In genomic region chr12:108228746-108229145, GRCh38 we compare ENCODE assay signal across 27 cellular contexts.
"Had no signal": no experiment of that assay in that cellular context is flagged by ENCODE, and none has a peak within 500 bp of the region (broad histone marks: within the 10 kb centered on the region; RNA-seq: fewer than 3 reads in every experiment).

No MANE protein-coding gene starts in this region.

- H3K9me3 Mint-ChIP-seq: mesothelial cell of epicardium; natural killer cell treated with Interleukin-12 subunit alpha and Interleukin-12 subunit beta and Interleukin-15 and Interleukin-18, amount 100 ng/mL, for 72 hours; neural crest cell had no signal

- H3K27me3 ChIP-seq: esophagus squamous epithelium, pancreas, right lobe of liver, thyroid gland had no signal

- H3K27ac Mint-ChIP-seq: memory B cell; mesothelial cell of epicardium; naive B cell; natural killer cell treated with Interleukin-12 subunit alpha and Interleukin-12 subunit beta and Interleukin-15 and Interleukin-18, amount 100 ng/mL, for 72 hours; progenitor cell of endocrine pancreas had no signal

- DNase-seq: dermis blood vessel endothelial cell; effector memory CD4-positive, alpha-beta T cell; erythroblast; esophagus squamous epithelium; hypothalamus; mucosa of descending colon; naive B cell; pancreas; right lobe of liver; small intestine; stimulated activated CD4-positive, alpha-beta T cell treated with anti-CD3 and anti-CD28 coated beads, Interleukin-12 subunit alpha, Interleukin-12 subunit beta, amount 100 ng/mL, for 4 hours; stimulated activated CD4-positive, alpha-beta T cell treated with anti-CD3 and anti-CD28 coated beads, Interleukin-1b, Interleukin-23, amount 100 ng/mL, for 48 hours; stimulated activated CD4-positive, alpha-beta T cell treated with anti-CD3 and anti-CD28 coated beads, Interleukin-4, amount 100 ng/mL, for 1 hour; stimulated activated CD8-positive, alpha-beta memory T cell treated with anti-CD3 and anti-CD28 coated beads, Interleukin-4, amount 100 ng/mL, for 48 hours; stimulated activated naive CD4-positive, alpha-beta T cell treated with Interleukin-2 at 50 U/mL for 16 hours; stomach; thyroid gland; trophoblast cell had no signal

- H3K4me3 ChIP-seq: coronary artery, esophagus squamous epithelium, lung, mucosa of descending colon, pancreas, right lobe of liver, stomach, thyroid gland had no signal

- ATAC-seq: left lobe of liver; mucosa of descending colon; natural killer cell treated with Interleukin-12 subunit alpha and Interleukin-12 subunit beta and Interleukin-15 and Interleukin-18, amount 100 ng/mL, for 72 hours; right lobe of liver had no signal

- H3K4me3 Mint-ChIP-seq: memory B cell; mesothelial cell of epicardium; naive B cell; natural killer cell treated with Interleukin-12 subunit alpha and Interleukin-12 subunit beta and Interleukin-15 and Interleukin-18, amount 100 ng/mL, for 72 hours; neural crest cell had no signal

- H3K4me1 Mint-ChIP-seq: memory B cell, mesothelial cell of epicardium, naive B cell had no signal

- H3K4me1 ChIP-seq: pancreas, right lobe of liver, stomach, thyroid gland had no signal

- H3K9me3 ChIP-seq: esophagus squamous epithelium, mucosa of descending colon, neutrophil, pancreas, right lobe of liver, stomach, thyroid gland had no signal

- H3K36me3 ChIP-seq: esophagus squamous epithelium, neutrophil, pancreas, right lobe of liver had no signal

- H3K36me3 Mint-ChIP-seq: mesothelial cell of epicardium; naive B cell; natural killer cell treated with Interleukin-12 subunit alpha and Interleukin-12 subunit beta and Interleukin-15 and Interleukin-18, amount 100 ng/mL, for 72 hours had no signal
